Comparison of ENCODE assay signal across 22 cellular contexts in the genomic region with DNA sequence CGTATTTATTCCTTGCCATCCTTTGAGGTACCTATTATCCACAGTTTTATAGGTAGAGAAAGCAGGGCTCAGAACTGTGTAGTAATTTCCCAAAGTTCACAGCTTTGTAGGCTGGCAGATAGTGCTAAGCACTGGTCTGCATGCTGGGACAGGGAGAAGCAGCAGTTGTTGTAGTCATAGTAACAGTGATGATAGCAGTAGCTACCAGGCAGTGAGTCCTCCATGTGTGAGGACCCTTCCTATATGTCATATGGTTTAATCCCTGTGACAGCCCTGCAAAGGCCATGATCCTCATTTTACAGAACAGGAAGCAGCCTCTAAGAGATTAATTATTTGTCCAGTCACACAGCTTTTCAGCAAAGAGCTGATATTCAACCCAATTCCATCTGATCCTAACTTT.
"Had no signal": no experiment of that assay in that cellular context is flagged by ENCODE, and none has a peak within 500 bp of the region (broad histone marks: within the 10 kb centered on the region; RNA-seq: fewer than 3 reads in every experiment).

No MANE protein-coding gene starts in this region.

- DNase-seq: activated CD4-positive, alpha-beta T cell treated with anti-CD3 and anti-CD28 coated beads for 36 hours; activated CD4-positive, alpha-beta T cell treated with anti-CD3 and anti-CD28 coated beads, Interleukin-2, amount 50 U/mL, for 48 hours; activated CD8-positive, alpha-beta memory T cell treated with anti-CD3 and anti-CD28 coated beads, Interleukin-2, amount 10 ng/mL, durations not matched to agents 7 days and 5 days; activated naive CD4-positive, alpha-beta T cell; activated naive CD8-positive, alpha-beta T cell treated with anti-CD3 and anti-CD28 coated beads for 36 hours; amniotic stem cell; dermis blood vessel endothelial cell; effector memory CD8-positive, alpha-beta T cell; hippocampal formation; midbrain; nephron progenitor cell; stimulated activated CD4-positive, alpha-beta T cell treated with anti-CD3 and anti-CD28 coated beads, Interleukin-15, amount 100 ng/mL, for 24 hours; stimulated activated CD4-positive, alpha-beta T cell treated with anti-CD3 and anti-CD28 coated beads, Interleukin-2, amount 100 ng/mL, for 48 hours; stimulated activated naive CD8-positive, alpha-beta T cell treated with anti-CD3 and anti-CD28 coated beads, Interleukin-15, amount 100 ng/mL, for 72 hours; T-helper 1 cell; T-helper 9 cell; transverse colon; uterus had no signal

- H3K4me3 ChIP-seq: lung, right atrium auricular region, skin epidermis, suprapubic skin, transverse colon, uterus had no signal
